Comparison of ENCODE assay signal across 7 cellular contexts in the genomic region with DNA sequence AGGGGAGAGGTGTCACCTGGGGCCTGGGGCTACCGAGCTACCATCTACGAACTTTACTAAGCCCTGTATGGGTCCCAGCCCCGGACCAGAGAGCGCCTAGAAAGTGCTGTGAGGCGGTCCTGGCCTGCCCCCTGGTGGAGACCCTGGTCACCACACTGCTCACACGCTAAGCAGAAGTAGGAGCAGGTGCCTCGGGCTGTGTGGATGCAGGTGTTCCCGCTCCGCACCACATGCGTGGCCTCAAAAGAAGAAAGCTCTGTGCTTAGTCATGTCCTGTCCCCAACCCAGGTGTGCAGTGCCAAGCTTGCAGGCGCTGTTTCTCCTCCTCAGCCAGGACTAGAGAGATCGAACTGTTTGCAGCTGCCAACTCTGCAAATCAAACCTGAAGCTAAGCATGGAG. TPM values are rescaled to one million over a fixed set of nuclear protein-coding genes. Genes with fewer than 3 reads are reported as not detected.
DNase-seq lines count a peak whose midpoint lies in the region; TF ChIP-seq lines count a peak whose summit lies in the region.
"Not testable (repeated sequence)": the region's sequence is repeated elsewhere in the genome, so short reads cannot be mapped to it uniquely, and the experiment has no call there.

No MANE protein-coding gene starts in this region.

- intact Hi-C loops in dorsolateral prefrontal cortex (cut with DNase I); sigmoid colon (cut with DNase I): not testable (repeated sequence)

- not testable (repeated sequence) for H3K79me2 ChIP-seq in SU-DHL-6 (ENCODE audit: insufficient read depth, low read length)

- not testable (repeated sequence) for H2AFZ ChIP-seq in SU-DHL-6 (ENCODE audit: low read depth, low read length, severe bottlenecking)

- not testable (repeated sequence) for H3F3A ChIP-seq in SU-DHL-6 (ENCODE audit: insufficient read depth)

- H4K20me1 ChIP-seq in SU-DHL-6 (ENCODE audit: low read depth, low read length) = not testable (repeated sequence)

- not testable (repeated sequence) for H3K9me2 ChIP-seq in SU-DHL-6 (replicated peaks; ENCODE audit: insufficient read depth, low read length)

- not testable (repeated sequence) for TF ChIP-seq EP300 in sigmoid colon (IDR thresholded peaks at IDR 0.05)

- TF ChIP-seq POLR2A in sigmoid colon (IDR thresholded peaks at IDR 0.05) = not testable (repeated sequence)

- H3K9me3 ChIP-seq in SU-DHL-6 (ENCODE audit: insufficient read depth, low read length); sigmoid colon: not testable (repeated sequence)

- DNase-seq in GF-D8 (lab: John Stamatoyannopoulos, UW) (peak; percentile 33), NCI-H1105 (lab: John Stamatoyannopoulos, UW) (peak; percentile 39), kidney tubule cell (ENCODE audit: low spot score) (peak; percentile 41), sigmoid colon (peak; percentile 58)
- DNase-seq in activated T-cell treated with anti-CD3 and anti-CD28 coated beads, Interleukin-2, amount 50 U/mL, for 48 hours = peak; percentile 66 to 75
- DNase-seq in dorsolateral prefrontal cortex = not testable (repeated sequence)

- H3K4me2 ChIP-seq in SU-DHL-6 (ENCODE audit: low read depth, low read length, poor library complexity, severe bottlenecking) = not testable (repeated sequence)

- not testable (repeated sequence) for H3K27ac ChIP-seq in SU-DHL-6 (ENCODE audit: low read depth, low read length); dorsolateral prefrontal cortex; sigmoid colon

- H3K36me3 ChIP-seq in SU-DHL-6 (ENCODE audit: low read length); sigmoid colon: not testable (repeated sequence)

- TF ChIP-seq CTCF in SU-DHL-6 (IDR thresholded peaks at IDR 0.05; ENCODE audit: insufficient read depth, low read length, poor library complexity, severe bottlenecking) (peak; percentile 20), dorsolateral prefrontal cortex (IDR thresholded peaks at IDR 0.05 in 54 of 56, conservative IDR thresholded peaks at IDR 0.05 in 2 of 56; ENCODE audit: low read depth in 1 of 56, partially characterized antibody in 56 of 56) (peak; percentile 12 to 73 (median 63)), sigmoid colon (IDR thresholded peaks at IDR 0.05) (peak in 3 of 4 experiments; percentile 36 to 57 (median 38))

- peaks cover 0 to 21% (median 11%) of the 10 kb centered on the region in 4 donors for H3K4me1 ChIP-seq in sigmoid colon

- 10 to 23% methylated on average over 12 of the region's 12 CpGs for WGBS in sigmoid colon, 2 donors

- not testable (repeated sequence) for H3K27me3 ChIP-seq in SU-DHL-6 (ENCODE audit: low read length)
- H3K27me3 ChIP-seq in dorsolateral prefrontal cortex = peaks cover 0 to 12% (median 0%) of the 10 kb centered on the region in 45 donors
- peaks cover 0 to 13% (median 12%) of the 10 kb centered on the region in 3 donors for H3K27me3 ChIP-seq in sigmoid colon

- H3K9ac ChIP-seq in SU-DHL-6 (ENCODE audit: low read length) = not testable (repeated sequence)

- not testable (repeated sequence) for H3K4me3 ChIP-seq in SU-DHL-6 (ENCODE audit: insufficient read depth, low read length, poor library complexity, severe bottlenecking); dorsolateral prefrontal cortex; sigmoid colon

RNA-seq across cellular contexts. Expression of a gene that starts 10.1 kb away (rescaled TPM):
- total RNA-seq in dorsolateral prefrontal cortex (10 to 100 TPM in 80 of 120 experiments, 1 to 10 TPM in 40; 5.7 to 20.9 (median 11.2) TPM), sigmoid colon (10 to 100 TPM; 24.7 to 27.6 (median 25.6) TPM)
- 10 to 100 TPM; 11.4 to 52.7 (median 11.6) TPM for polyA plus RNA-seq in sigmoid colon

RNA-seq across cellular contexts. Expression of a gene that starts 16.3 kb away (rescaled TPM):
- 1 to 10 TPM; 1.2 to 7.7 (median 3.1) TPM for total RNA-seq in dorsolateral prefrontal cortex
- total RNA-seq in sigmoid colon = 10 to 100 TPM in 3 of 4 donors, 1 to 10 TPM in 1; 9.4 to 14.7 (median 11.7) TPM
- 10 to 100 TPM in 1 of 3 donors, 1 to 10 TPM in 2; 6.2 to 11.0 (median 7.8) TPM for polyA plus RNA-seq in sigmoid colon

RNA-seq across cellular contexts. Expression of a gene that starts 36.7 kb away (rescaled TPM):
- total RNA-seq in dorsolateral prefrontal cortex (100 to 1,000 TPM in 119 of 120 experiments, 10 to 100 TPM in 1; 98.7 to 186 (median 138) TPM), sigmoid colon (100 to 1,000 TPM; 174 to 255 (median 212) TPM)
- 100 to 1,000 TPM; 149 to 168 (median 164) TPM for polyA plus RNA-seq in sigmoid colon

RNA-seq across cellular contexts. Expression of a gene that starts 45.0 kb away (rescaled TPM):
- total RNA-seq in dorsolateral prefrontal cortex (10 to 100 TPM in 110 of 120 experiments, 1 to 10 TPM in 10; 6.5 to 49.6 (median 16.9) TPM), sigmoid colon (100 to 1,000 TPM in 1 of 4 donors, 10 to 100 TPM in 3; 69.9 to 147 (median 81.9) TPM)
- 100 to 1,000 TPM in 1 of 3 donors, 10 to 100 TPM in 2; 15.0 to 276 (median 23.6) TPM for polyA plus RNA-seq in sigmoid colon
